ENCODE assay signal across 9 cellular contexts in genomic region chr2:36359006-36359580, GRCh38. TPM values are rescaled to one million over a fixed set of nuclear protein-coding genes. Genes with fewer than 3 reads are reported as not detected.
DNase-seq lines count a peak whose midpoint lies in the region; ATAC-seq and TF ChIP-seq lines count a peak whose summit lies in the region.
"Had no signal": no experiment of that assay in that cellular context is flagged by ENCODE, and none has a peak within 500 bp of the region (broad histone marks: within the 10 kb centered on the region; RNA-seq: fewer than 3 reads in every experiment).

No MANE protein-coding gene starts in this region.

- peak overlapping the region; percentile 94 for H3K9ac ChIP-seq in SK-N-SH

- peak; percentile 39; the same call in 1 of the 2 replicates for TF ChIP-seq RAD21 in SK-N-SH (IDR thresholded peaks at IDR 0.05; ENCODE audit: low read length)

- POLR2A ChIA-PET in SK-N-SH (lab: Yijun Ruan, JAX): no interaction called here

- CTCF ChIA-PET in SK-N-SH (lab: Yijun Ruan, JAX): interaction anchor here (1.2 to 3.2 kb wide), 3 partner anchors 8 to 426 kb away, joined by 3 to 8 read pairs (median 6); no protein-coding TSS in a partner anchor

- H3K36me3 ChIP-seq in SK-N-SH (replicated peaks in 1 of 2; ENCODE audit: control insufficient read depth in 1 of 2, insufficient read depth in 2 of 2, low read length in 1 of 2) (peaks cover 0 to 22% of the 10 kb centered on the region in 2 experiments), Peyer's patch (no peaks in the 10 kb centered on the region)

- ATAC-seq in SK-N-SH treated with all-trans-retinoic acid at 6 μM for 48 hours (no peak), HG03342 (IDR thresholded peaks at IDR 0.05; ENCODE audit: unreplicated experiment) (no peak), HG03196 (IDR thresholded peaks at IDR 0.05; ENCODE audit: unreplicated experiment) (no peak)

- TF ChIP-seq EP300 in SK-N-SH (IDR thresholded peaks at IDR 0.05; ENCODE audit: borderline replicate concordance in 1 of 2, low read depth in 1 of 2, low read length in 1 of 2): no peak

- H3K4me1 ChIP-seq in SK-N-SH (ENCODE audit: control insufficient read depth in 1 of 2, insufficient read depth in 2 of 2, low read depth in 1 of 2, low read length in 1 of 2) (peaks cover 2 to 42% of the 10 kb centered on the region in 2 experiments; a peak in 3 of 4 replicates), Peyer's patch (peaks cover 0 to 35% (median 0%) of the 10 kb centered on the region in 4 donors)

- H4K20me1 ChIP-seq in SK-N-SH (ENCODE audit: insufficient read depth): peaks cover 70% of the 10 kb centered on the region

- peaks cover 44% of the 10 kb centered on the region for H3F3A ChIP-seq in SK-N-SH (replicated peaks; ENCODE audit: insufficient read depth)

- peak overlapping the region; percentile 84 for H3K4me2 ChIP-seq in SK-N-SH

- no peak overlapping the region for H2AFZ ChIP-seq in SK-N-SH (ENCODE audit: low read depth)

- peak overlapping the region; percentile 72 to 96; a peak in 3 of 4 replicates for H3K27ac ChIP-seq in SK-N-SH (ENCODE audit: low read depth in 2 of 2, low read length in 1 of 2)
- peak overlapping the region in 1 of 4 donors; percentile 90 for H3K27ac ChIP-seq in Peyer's patch

- H3K9me3 ChIP-seq in SK-N-SH (no peaks in the 10 kb centered on the region), Peyer's patch (no peaks in the 10 kb centered on the region)

- DNase-seq in SK-N-SH: peak; percentile 22
- no peak for DNase-seq in Peyer's patch
- peak; percentile 57 for DNase-seq in fibroblast of the aortic adventitia (ENCODE audit: low read depth)
- DNase-seq in superior temporal gyrus (ENCODE audit: extremely low spot score): peak; percentile 72
- DNase-seq in NCI-H1694 treated with DMSO at 0.1 percent for 48 hours (lab: John Stamatoyannopoulos, UW): no peak
- DNase-seq: activated naive CD4-positive, alpha-beta T cell treated with anti-CD3 and anti-CD28 coated beads, Interleukin-2, amount 10 ng/mL, durations not matched to agents 7 days and 5 days had no signal

- 2% methylated on average over 6 of the region's 6 CpGs for WGBS in SK-N-SH (ENCODE audit: low lambda C conversion rate)

- peaks cover 97% of the 10 kb centered on the region for H3K79me2 ChIP-seq in SK-N-SH (ENCODE audit: insufficient read depth)

- TF ChIP-seq POLR2A in Peyer's patch (IDR thresholded peaks at IDR 0.05): no peak

- no peaks in the 10 kb centered on the region for H3K9me2 ChIP-seq in SK-N-SH

- peak overlapping the region; percentile 80 to 91; a peak in 3 of 4 replicates for H3K4me3 ChIP-seq in SK-N-SH (ENCODE audit: low read depth in 2 of 2, low read length in 1 of 2)
- H3K4me3 ChIP-seq in Peyer's patch: peak overlapping the region in 2 of 4 donors; percentile 69 to 89
- H3K4me3 ChIP-seq in fibroblast of the aortic adventitia (ENCODE audit: low read depth, low read length): peak overlapping the region; percentile 94

- peak; percentile 70 for TF ChIP-seq CTCF in SK-N-SH (IDR thresholded peaks at IDR 0.05)
- TF ChIP-seq CTCF in Peyer's patch (IDR thresholded peaks at IDR 0.05): peak in 4 of 6 experiments; percentile 32 to 39 (median 36)
- TF ChIP-seq CTCF in fibroblast of the aortic adventitia (IDR thresholded peaks at IDR 0.05; ENCODE audit: insufficient read depth, low read length): peak; percentile 45

- H3K27me3 ChIP-seq in SK-N-SH (ENCODE audit: insufficient read depth) (no peaks in the 10 kb centered on the region), Peyer's patch (no peaks in the 10 kb centered on the region)

TF ChIP-seq in SK-N-SH, 30 proteins besides CTCF, POLR2A, EP300 and RAD21:
- no peak for TF ChIP-seq MEF2A (IDR thresholded peaks at IDR 0.05; ENCODE audit: borderline replicate concordance, low read depth)

TF ChIP-seq in SK-N-SH treated with all-trans-retinoic acid at 6 μM for 48 hours, 23 proteins besides CTCF, POLR2A, EP300 and RAD21:
- no peak for TF ChIP-seq ARNTL (CRISPR knock-in tag; IDR thresholded peaks at IDR 0.05; ENCODE audit: borderline replicate concordance, low read depth)
- TF ChIP-seq ESRRG (CRISPR knock-in tag; IDR thresholded peaks at IDR 0.05): no peak
- TF ChIP-seq SNAI2 (CRISPR knock-in tag; IDR thresholded peaks at IDR 0.05): no peak
- TF ChIP-seq TCF4 (CRISPR knock-in tag; IDR thresholded peaks at IDR 0.05; ENCODE audit: borderline replicate concordance): no peak
- TF ChIP-seq ZNF70 (CRISPR knock-in tag; IDR thresholded peaks at IDR 0.05): no peak
- no peak for TF ChIP-seq TSHZ2 (CRISPR knock-in tag; IDR thresholded peaks at IDR 0.05)

RNA-seq across cellular contexts. Expression of gene CRIM1, which starts 3.5 kb away (rescaled TPM):
- polyA plus RNA-seq in SK-N-SH (2012; rRNA removed): 228 and 244 TPM in 2 replicates
- polyA plus RNA-seq in SK-N-SH (2012; cell fraction: cytosol; rRNA removed): 191 and 233 TPM in 2 replicates
- 201 and 239 TPM in 2 replicates for polyA plus RNA-seq in SK-N-SH (2012; cell fraction: nucleus; rRNA removed)
- 100 to 1,000 TPM in 1 of 4 donors, 10 to 100 TPM in 3; 29.9 to 181 (median 63.6) TPM for total RNA-seq in Peyer's patch
- total RNA-seq in fibroblast of the aortic adventitia (ENCODE audit: low replicate concordance): 100 and 108 TPM in 2 replicates

Comparison
In these comparisons a context has a peak if more than half of its experiments do, and no peak if none do; other contexts are left out.
1. DNase-seq: peak in SK-N-SH (single experiment), fibroblast of the aortic adventitia (single experiment) and superior temporal gyrus (single experiment); none in Peyer's patch (0 of 3) and NCI-H1694 treated with DMSO at 0.1 percent for 48 hours (single experiment).
2. Peak in every context shown above with its lines, with median percentiles within 50 percentile points of each other: CTCF ChIP-seq.